In the genomic region with DNA sequence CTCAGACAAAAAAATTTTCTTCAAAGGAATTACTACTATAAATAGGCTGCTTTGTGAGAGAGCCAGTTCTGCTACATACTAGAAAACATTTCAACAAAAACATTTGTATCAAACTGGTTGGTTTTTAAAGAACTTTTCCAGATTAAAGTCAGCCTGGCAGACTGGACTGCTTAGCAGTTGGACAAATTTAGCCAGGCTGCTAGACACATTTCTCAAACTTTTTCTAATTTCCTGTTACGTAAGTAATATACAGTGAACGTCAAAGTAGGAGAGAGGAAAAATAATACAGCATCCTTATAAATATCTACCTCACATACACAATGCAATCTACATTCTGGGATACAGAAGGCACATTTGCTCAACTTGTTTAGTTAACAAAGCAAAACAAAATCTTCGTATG, we compare ENCODE assay signal across 18 cellular contexts.
"Had no signal": no experiment of that assay in that cellular context is flagged by ENCODE, and none has a peak within 500 bp of the region (broad histone marks: within the 10 kb centered on the region; RNA-seq: fewer than 3 reads in every experiment).

No MANE protein-coding gene starts in this region.

- H3K9me3 ChIP-seq: esophagus squamous epithelium, left lung, neutrophil, pancreas, stomach, upper lobe of right lung had no signal

- H3K27me3 ChIP-seq: brain microvascular endothelial cell, esophagus squamous epithelium, left lung, neutrophil, pancreas, upper lobe of right lung had no signal

- DNase-seq: activated CD4-positive, alpha-beta T cell treated with anti-CD3 and anti-CD28 coated beads, Interleukin-2, amount 50 U/mL, for 48 hours; activated T-cell treated with anti-CD3 and anti-CD28 coated beads for 4 hours; amniotic stem cell; brain microvascular endothelial cell; cerebellar nuclear complex; effector memory CD8-positive, alpha-beta T cell; esophagus squamous epithelium; foreskin melanocyte; head of caudate nucleus; left lung; naive thymus-derived CD4-positive, alpha-beta T cell; pancreas; stimulated activated CD4-positive, alpha-beta T cell treated with anti-CD3 and anti-CD28 coated beads, Interleukin-4, amount 100 ng/mL, for 24 hours; stomach; upper lobe of right lung had no signal

- H3K36me3 ChIP-seq: brain microvascular endothelial cell, esophagus squamous epithelium, left lung, neutrophil, pancreas, stomach, upper lobe of right lung had no signal

- H3K4me3 ChIP-seq: esophagus squamous epithelium, left lung, pancreas, stomach, upper lobe of right lung had no signal

- H3K27ac ChIP-seq: brain microvascular endothelial cell, esophagus squamous epithelium, neutrophil, pancreas, stomach, upper lobe of right lung had no signal

- H3K4me1 ChIP-seq: pancreas, upper lobe of right lung had no signal

- ATAC-seq: effector memory CD8-positive, alpha-beta T cell; left lung; naive thymus-derived CD4-positive, alpha-beta T cell; pancreas; sciatic nerve; stimulated activated effector memory CD8-positive, alpha-beta T cell treated with anti-CD3 and anti-CD28 coated beads, Interleukin-12 subunit alpha, Interleukin-12 subunit beta, amount 100 ng/mL, for 72 hours; upper lobe of right lung had no signal
